Comparison of ENCODE assay signal across 9 cellular contexts in genomic region chr15:58134886-58135285, GRCh38. TPM values are rescaled to one million over a fixed set of nuclear protein-coding genes. Genes with fewer than 3 reads are reported as not detected.
"Had no signal": no experiment of that assay in that cellular context is flagged by ENCODE, and none has a peak within 500 bp of the region (broad histone marks: within the 10 kb centered on the region; RNA-seq: fewer than 3 reads in every experiment).

No MANE protein-coding gene starts in this region.

- ATAC-seq: GM12878 had no signal

- DNase-seq: GDM1, GF-D8 had no signal

- FAIRE-seq: G401.6, GM12878, GM12891, GM12892, GM18507, GM19239 had no signal

- H3K4me3 ChIP-seq: GM12878 had no signal

RNA-seq across cellular contexts. Expression of gene AQP9, which starts 3.3 kb away (rescaled TPM):
- total RNA-seq: G401 had no signal
